ENCODE assay signal across 17 cellular contexts in the genomic region with DNA sequence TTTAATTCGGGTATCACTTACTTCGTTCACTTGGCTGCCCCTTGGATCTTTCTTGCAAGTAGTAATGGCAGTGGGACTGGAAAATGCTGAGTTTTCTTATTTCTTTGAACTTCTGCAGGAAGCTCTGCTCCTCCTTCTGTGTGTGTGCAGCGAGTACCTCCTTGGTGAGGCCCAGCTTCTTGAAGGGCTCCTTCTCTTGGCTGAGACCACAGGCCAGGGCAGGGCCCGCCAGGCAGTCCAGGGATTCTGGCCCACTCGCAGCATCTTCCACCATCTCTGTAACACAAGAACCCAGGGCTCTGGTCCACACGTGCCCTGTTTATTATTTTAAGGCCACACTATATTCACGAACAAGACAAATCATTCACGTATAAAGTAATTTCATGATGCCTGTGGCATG. TPM values are rescaled to one million over a fixed set of nuclear protein-coding genes. Genes with fewer than 3 reads are reported as not detected.
A peak's percentile ranks its signal among the peaks of the same experiment; 100 is the strongest.
DNase-seq lines count a peak whose midpoint lies in the region; ATAC-seq and TF ChIP-seq lines count a peak whose summit lies in the region.
"Had no signal": no experiment of that assay in that cellular context is flagged by ENCODE, and none has a peak within 500 bp of the region (broad histone marks: within the 10 kb centered on the region; RNA-seq: fewer than 3 reads in every experiment).

No MANE protein-coding gene starts in this region.

- no peaks in the 10 kb centered on the region for H4K20me1 ChIP-seq in GM23248 (ENCODE audit: insufficient read depth)

- CTCF ChIA-PET in T-cell (lab: Charles Lee): interaction anchor here in 1 of 2 donors (0.6 kb wide), 1 partner anchor 10 kb away, joined by 3 read pairs; no protein-coding TSS in a partner anchor

- H3K9me3 ChIP-seq in GM23248 (ENCODE audit: low read depth): no peaks in the 10 kb centered on the region
- H3K9me3 ChIP-seq: SJSA1 had no signal

- TF ChIP-seq CTCF in natural killer cell (IDR thresholded peaks at IDR 0.05): no peak
- no peak for TF ChIP-seq CTCF in chondrocyte (IDR thresholded peaks at IDR 0.05)
- no peak for TF ChIP-seq CTCF in progenitor cell of endocrine pancreas (IDR thresholded peaks at IDR 0.05; ENCODE audit: unreplicated experiment)

- H3K9ac ChIP-seq in GM23248: no peak overlapping the region

- WGBS in GM23248 (ENCODE audit: low coverage in 1 of 2, low lambda C conversion rate in 2 of 2, missing lambda C conversion rate in 2 of 2), 2 experiments: 94% methylated on average over 8 of the region's 8 CpGs

- no peaks in the 10 kb centered on the region for H3K4me1 ChIP-seq in GM23248 (ENCODE audit: insufficient read depth)
- H3K4me1 ChIP-seq: SJSA1 had no signal

- H2AFZ ChIP-seq in GM23248: no peak overlapping the region

- H3K36me3 ChIP-seq in GM23248 (ENCODE audit: low read depth): no peaks in the 10 kb centered on the region; the same call in 1 of the 2 replicates

- H3K27ac ChIP-seq in GM23248: no peak overlapping the region
- H3K27ac ChIP-seq: SJSA1 had no signal

- no peaks in the 10 kb centered on the region for H3K79me2 ChIP-seq in GM23248 (ENCODE audit: insufficient read depth)

- peak; percentile 53 for DNase-seq in natural killer cell treated with Interleukin-12 subunit alpha and Interleukin-12 subunit beta and Interleukin-15 and Interleukin-18, amount 100 ng/mL, for 72 hours (ENCODE audit: low spot score)
- DNase-seq in natural killer cell: no peak
- peak; percentile 42 for DNase-seq in chondrocyte (ENCODE audit: low spot score)
- no peak for DNase-seq in progenitor cell of endocrine pancreas (ENCODE audit: low spot score, unreplicated experiment)
- DNase-seq in GM23248: no peak
- DNase-seq in T-cell: no peak
- DNase-seq: C1 segment of cervical spinal cord, Calu3, DMS53, GDM1, Kasumi-1, NCI-H1694, NCI-H2081, NCI-H774 had no signal

- no peaks in the 10 kb centered on the region for H3K27me3 ChIP-seq in GM23248 (replicated peaks; ENCODE audit: insufficient read depth)
- H3K27me3 ChIP-seq: SJSA1 had no signal

- H3K27me3 Mint-ChIP-seq in natural killer cell treated with Interleukin-12 subunit alpha and Interleukin-12 subunit beta and Interleukin-15 and Interleukin-18, amount 100 ng/mL, for 72 hours: no peaks in the 10 kb centered on the region
- H3K27me3 Mint-ChIP-seq in natural killer cell (ENCODE audit: low read depth in 2 of 2): no peaks in the 10 kb centered on the region
- no peaks in the 10 kb centered on the region for H3K27me3 Mint-ChIP-seq in chondrocyte (ENCODE audit: low read depth)
- H3K27me3 Mint-ChIP-seq in progenitor cell of endocrine pancreas: no peaks in the 10 kb centered on the region
- no peaks in the 10 kb centered on the region for H3K27me3 Mint-ChIP-seq in T-cell
- H3K27me3 Mint-ChIP-seq: CD8-positive, alpha-beta memory T cell had no signal

- intact Hi-C loops in natural killer cell (cut with micrococcal nuclease): no loop called here

- H3K9me3 Mint-ChIP-seq in natural killer cell treated with Interleukin-12 subunit alpha and Interleukin-12 subunit beta and Interleukin-15 and Interleukin-18, amount 100 ng/mL, for 72 hours: no peaks in the 10 kb centered on the region
- H3K9me3 Mint-ChIP-seq in natural killer cell (no peaks in the 10 kb centered on the region), chondrocyte (ENCODE audit: low read depth) (no peaks in the 10 kb centered on the region), progenitor cell of endocrine pancreas (ENCODE audit: low read depth) (no peaks in the 10 kb centered on the region), T-cell (no peaks in the 10 kb centered on the region)
- H3K9me3 Mint-ChIP-seq: CD8-positive, alpha-beta memory T cell had no signal

- H3K4me2 ChIP-seq in GM23248 (ENCODE audit: unreplicated experiment): no peak overlapping the region

- no peaks in the 10 kb centered on the region for H3K4me1 Mint-ChIP-seq in natural killer cell treated with Interleukin-12 subunit alpha and Interleukin-12 subunit beta and Interleukin-15 and Interleukin-18, amount 100 ng/mL, for 72 hours (ENCODE audit: low read depth in 2 of 2)
- no peaks in the 10 kb centered on the region for H3K4me1 Mint-ChIP-seq in natural killer cell
- peaks cover 10% of the 10 kb centered on the region for H3K4me1 Mint-ChIP-seq in chondrocyte (ENCODE audit: low read depth)
- no peaks in the 10 kb centered on the region for H3K4me1 Mint-ChIP-seq in progenitor cell of endocrine pancreas (ENCODE audit: low read depth)
- H3K4me1 Mint-ChIP-seq in T-cell: no peaks in the 10 kb centered on the region
- H3K4me1 Mint-ChIP-seq: CD8-positive, alpha-beta memory T cell had no signal

- no peaks in the 10 kb centered on the region for H3K9me2 ChIP-seq in GM23248 (ENCODE audit: insufficient read depth)

- no peak for ATAC-seq in natural killer cell treated with Interleukin-12 subunit alpha and Interleukin-12 subunit beta and Interleukin-15 and Interleukin-18, amount 100 ng/mL, for 72 hours
- no peak for ATAC-seq in natural killer cell
- ATAC-seq in T-cell (replicated peaks in 1 of 4): no peak
- no peak for ATAC-seq in GM19035 (IDR thresholded peaks at IDR 0.05; ENCODE audit: unreplicated experiment)

- no peak overlapping the region for H3K4me3 Mint-ChIP-seq in natural killer cell treated with Interleukin-12 subunit alpha and Interleukin-12 subunit beta and Interleukin-15 and Interleukin-18, amount 100 ng/mL, for 72 hours
- H3K4me3 Mint-ChIP-seq in natural killer cell (no peak overlapping the region), chondrocyte (ENCODE audit: unreplicated experiment) (no peak overlapping the region), progenitor cell of endocrine pancreas (ENCODE audit: low read depth) (no peak overlapping the region), T-cell (no peak overlapping the region)
- H3K4me3 Mint-ChIP-seq: CD8-positive, alpha-beta memory T cell had no signal

- in situ Hi-C loops in GM23248 (cut with MboI): loop anchor here (25.0 kb wide), 1 partner anchor 668 kb away; a partner anchor contains a TSS

- no peak overlapping the region for H3K4me3 ChIP-seq in GM23248
- H3K4me3 ChIP-seq: SJSA1 had no signal

- no peak overlapping the region for H3K27ac Mint-ChIP-seq in natural killer cell treated with Interleukin-12 subunit alpha and Interleukin-12 subunit beta and Interleukin-15 and Interleukin-18, amount 100 ng/mL, for 72 hours
- H3K27ac Mint-ChIP-seq in natural killer cell (no peak overlapping the region), chondrocyte (ENCODE audit: unreplicated experiment) (no peak overlapping the region), progenitor cell of endocrine pancreas (peak overlapping the region; percentile 76), T-cell (peak overlapping the region in 1 of 2 donors; percentile 55)

- POLR2A ChIA-PET in T-cell (lab: Charles Lee): no interaction called here

- H3F3A ChIP-seq in GM23248 (ENCODE audit: insufficient read depth): no peaks in the 10 kb centered on the region

- no peaks in the 10 kb centered on the region for H3K36me3 Mint-ChIP-seq in natural killer cell treated with Interleukin-12 subunit alpha and Interleukin-12 subunit beta and Interleukin-15 and Interleukin-18, amount 100 ng/mL, for 72 hours
- H3K36me3 Mint-ChIP-seq in natural killer cell (no peaks in the 10 kb centered on the region), chondrocyte (ENCODE audit: low read depth) (peaks cover 4% of the 10 kb centered on the region), progenitor cell of endocrine pancreas (ENCODE audit: insufficient read depth) (peaks cover 14% of the 10 kb centered on the region), T-cell (peaks cover 33% of the 10 kb centered on the region)

RNA-seq across cellular contexts. Expression of a gene that starts 15.8 kb away (rescaled TPM):
- total RNA-seq in natural killer cell treated with Interleukin-12 subunit alpha and Interleukin-12 subunit beta and Interleukin-15 and Interleukin-18, amount 100 ng/mL, for 72 hours: 10 to 100 TPM in 1 of 2 donors, 1 to 10 TPM in 1; 5.7 to 11.3 TPM
- 10 to 100 TPM; 11.3 to 15.4 (median 13.5) TPM for total RNA-seq in natural killer cell
- total RNA-seq in chondrocyte: 16.2 to 33.3 TPM (median 16.5 TPM) in 3 replicates
- 64.2 and 64.7 TPM in 2 replicates for total RNA-seq in progenitor cell of endocrine pancreas
- total RNA-seq in GM23248 (2014; rRNA removed; shearing (Covaris generic)): 0.86 and 0.89 TPM in 2 replicates
- 0.76 and 1.3 TPM in 2 replicates for polyA plus RNA-seq in GM23248 (2016; fragmentation: Nextera tagmentation; extraction: Ambion mirVana)
- total RNA-seq in T-cell: 1 to 10 TPM; 1.7 to 3.6 (median 2.7) TPM

RNA-seq across cellular contexts. Expression of a gene that starts 32.8 kb away (rescaled TPM):
- 10 to 100 TPM; 13.8 to 18.4 TPM for total RNA-seq in natural killer cell treated with Interleukin-12 subunit alpha and Interleukin-12 subunit beta and Interleukin-15 and Interleukin-18, amount 100 ng/mL, for 72 hours
- 10 to 100 TPM; 26.3 to 32.9 (median 32.6) TPM for total RNA-seq in natural killer cell
- 2.7 to 3.3 TPM (median 2.9 TPM) in 3 replicates for total RNA-seq in chondrocyte
- total RNA-seq in progenitor cell of endocrine pancreas: 14.3 and 20.2 TPM in 2 replicates
- 2.8 and 6.2 TPM in 2 replicates for total RNA-seq in GM23248 (2014; rRNA removed; shearing (Covaris generic))
- 1.6 and 2.3 TPM in 2 replicates for polyA plus RNA-seq in GM23248 (2016; fragmentation: Nextera tagmentation; extraction: Ambion mirVana)
- total RNA-seq in T-cell: 10 to 100 TPM in 4 of 5 donors, 1 to 10 TPM in 1; 9.3 to 24.5 (median 13.0) TPM

RNA-seq across cellular contexts. Expression of a gene that starts 52.1 kb away (rescaled TPM):
- total RNA-seq in natural killer cell treated with Interleukin-12 subunit alpha and Interleukin-12 subunit beta and Interleukin-15 and Interleukin-18, amount 100 ng/mL, for 72 hours: 10 to 100 TPM; 75.8 to 99.7 TPM
- total RNA-seq in natural killer cell (100 to 1,000 TPM; 146 to 200 (median 183) TPM), chondrocyte (24.9 to 36.7 TPM (median 29.7 TPM) in 3 replicates), progenitor cell of endocrine pancreas (50.3 and 56.3 TPM in 2 replicates), T-cell (100 to 1,000 TPM in 2 of 5 donors, 10 to 100 TPM in 3; 72.8 to 120 (median 76.3) TPM)
- total RNA-seq in GM23248 (2014; rRNA removed; shearing (Covaris generic)): 6.3 and 11.9 TPM in 2 replicates
- polyA plus RNA-seq in GM23248 (2016; fragmentation: Nextera tagmentation; extraction: Ambion mirVana): 34.1 and 35.0 TPM in 2 replicates

Comparison
In these comparisons a context has a peak if more than half of its experiments do, and no peak if none do; other contexts are left out.
1. DNase-seq: peak in natural killer cell treated with Interleukin-12 subunit alpha and Interleukin-12 subunit beta and Interleukin-15 and Interleukin-18, amount 100 ng/mL, for 72 hours (single experiment) and chondrocyte (single experiment); none in natural killer cell (single experiment), progenitor cell of endocrine pancreas (single experiment), GM23248 (single experiment) and T-cell (0 of 34).